1 cellular context compared by ENCODE assay signal in genomic region chr2:173386441-173387044, GRCh38.
TF ChIP-seq lines count a peak whose summit lies in the region.

No MANE protein-coding gene starts in this region.

TF ChIP-seq in WTC11, 78 proteins besides CTCF, POLR2A, EP300 and RAD21 (continued from another document):
- TF ChIP-seq PRDM15 (CRISPR knock-in tag; IDR thresholded peaks at IDR 0.05) (no peak), ZNF121 (CRISPR knock-in tag; IDR thresholded peaks at IDR 0.05) (no peak), ZNF671 (CRISPR knock-in tag; IDR thresholded peaks at IDR 0.05) (no peak), GABPB1 (CRISPR knock-in tag; IDR thresholded peaks at IDR 0.05) (no peak), RORB (CRISPR knock-in tag; IDR thresholded peaks at IDR 0.05) (no peak), ARID4B (CRISPR knock-in tag; IDR thresholded peaks at IDR 0.05; ENCODE audit: borderline replicate concordance) (no peak), ZNF317 (CRISPR knock-in tag; IDR thresholded peaks at IDR 0.05; ENCODE audit: borderline replicate concordance, low read depth) (no peak), ZNF425 (CRISPR knock-in tag; conservative IDR thresholded peaks at IDR 0.05) (no peak), ELF4 (CRISPR knock-in tag; IDR thresholded peaks at IDR 0.05; ENCODE audit: low read depth) (no peak), E2F4 (CRISPR knock-in tag; IDR thresholded peaks at IDR 0.05; ENCODE audit: borderline replicate concordance, low read depth) (no peak)
